Comparison of ENCODE assay signal across 36 cellular contexts in the genomic region with DNA sequence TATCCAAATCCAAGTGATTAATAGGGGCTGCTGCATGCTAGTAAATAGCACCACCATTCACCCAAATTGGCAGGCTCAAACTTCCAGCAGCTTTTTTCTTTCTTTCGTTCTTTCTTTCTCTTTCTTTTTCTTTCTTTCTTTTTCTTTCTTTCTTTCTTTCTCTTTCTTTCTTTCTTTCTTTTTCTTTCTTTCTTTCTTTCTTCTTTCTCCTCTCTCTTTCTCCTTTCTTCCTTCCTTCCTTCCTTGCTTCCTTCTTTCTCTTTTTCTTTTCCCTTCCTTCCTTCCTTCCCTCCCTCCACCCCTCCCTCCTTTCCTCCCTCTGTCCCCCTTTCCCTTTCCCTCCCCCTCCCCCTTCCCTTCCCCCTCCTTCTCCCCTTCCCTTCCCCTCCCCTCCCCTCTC.
"Had no signal": no experiment of that assay in that cellular context is flagged by ENCODE, and none has a peak within 500 bp of the region (broad histone marks: within the 10 kb centered on the region; RNA-seq: fewer than 3 reads in every experiment).

No MANE protein-coding gene starts in this region.

- H3K27me3 Mint-ChIP-seq: activated CD4-positive, alpha-beta memory T cell treated with anti-CD3 and anti-CD28 coated beads for 36 hours; activated CD4-positive, alpha-beta T cell treated with anti-CD3 and anti-CD28 coated beads for 36 hours; activated CD4-positive, alpha-beta T cell treated with anti-CD3 and anti-CD28 coated beads, Interleukin-2, amount 10 ng/mL, durations not matched to agents 24 days and 14 days; activated CD8-positive, alpha-beta memory T cell treated with anti-CD3 and anti-CD28 coated beads, Interleukin-2, amount 10 ng/mL, durations not matched to agents 7 days and 5 days; activated naive CD4-positive, alpha-beta T cell treated with anti-CD3 and anti-CD28 coated beads, Interleukin-2, amount 50 U/mL, for 24 hours; activated naive CD8-positive, alpha-beta T cell treated with anti-CD3 and anti-CD28 coated beads for 36 hours; activated naive CD8-positive, alpha-beta T cell treated with anti-CD3 and anti-CD28 coated beads, Interleukin-2, amount 50 U/mL, for 24 hours; effector memory CD8-positive, alpha-beta T cell; T-helper 17 cell had no signal

- H3K4me3 Mint-ChIP-seq: activated CD4-positive, alpha-beta memory T cell treated with anti-CD3 and anti-CD28 coated beads for 36 hours; activated CD4-positive, alpha-beta T cell treated with anti-CD3 and anti-CD28 coated beads for 36 hours; activated CD4-positive, alpha-beta T cell treated with anti-CD3 and anti-CD28 coated beads, Interleukin-2, amount 10 ng/mL, durations not matched to agents 24 days and 14 days; activated CD8-positive, alpha-beta memory T cell treated with anti-CD3 and anti-CD28 coated beads, Interleukin-2, amount 10 ng/mL, durations not matched to agents 7 days and 5 days; activated CD8-positive, alpha-beta T cell treated with anti-CD3 and anti-CD28 coated beads, Interleukin-2, amount 10 ng/mL, durations not matched to agents 7 days and 5 days; activated naive CD4-positive, alpha-beta T cell treated with anti-CD3 and anti-CD28 coated beads for 36 hours; activated naive CD4-positive, alpha-beta T cell treated with anti-CD3 and anti-CD28 coated beads, Interleukin-2, amount 50 U/mL, for 24 hours; activated naive CD8-positive, alpha-beta T cell treated with anti-CD3 and anti-CD28 coated beads for 36 hours; activated naive CD8-positive, alpha-beta T cell treated with anti-CD3 and anti-CD28 coated beads, Interleukin-2, amount 50 U/mL, for 24 hours; effector memory CD8-positive, alpha-beta T cell; T-helper 17 cell; T-helper 2 cell treated with Interferon-gamma antibody and Interleukin-4, amounts not matched to agents 5 μg/mL and 100 μg/mL, for 36 hours had no signal

- H3K36me3 ChIP-seq: adrenal gland, esophagus muscularis mucosa, gastrocnemius medialis, heart left ventricle, WERI-Rb-1 had no signal

- H3K9me3 Mint-ChIP-seq: activated CD4-positive, alpha-beta memory T cell treated with anti-CD3 and anti-CD28 coated beads for 36 hours; activated CD4-positive, alpha-beta T cell treated with anti-CD3 and anti-CD28 coated beads, Interleukin-2, amount 10 ng/mL, durations not matched to agents 24 days and 14 days; activated naive CD8-positive, alpha-beta T cell treated with anti-CD3 and anti-CD28 coated beads, Interleukin-2, amount 50 U/mL, for 24 hours; activated T-helper 2 cell treated with anti-CD3 and anti-CD28 coated beads, Interferon-gamma antibody, Interleukin-2, Interleukin-4, amounts not matched to agents 10 μg/mL and 5 μg/mL and 100 μg/mL, durations not matched to agents 14 hours and 24 hours and 36 hours had no signal

- H3K27ac ChIP-seq: adrenal gland, body of pancreas, esophagus muscularis mucosa, foreskin keratinocyte, gastrocnemius medialis, heart left ventricle, WERI-Rb-1 had no signal

- H3K27me3 ChIP-seq: adrenal gland, body of pancreas, esophagus muscularis mucosa, foreskin keratinocyte, gastrocnemius medialis, heart left ventricle had no signal

- H3K9me3 ChIP-seq: adrenal gland, body of pancreas, esophagus muscularis mucosa, gastrocnemius medialis, heart left ventricle had no signal

- DNase-seq: activated CD4-positive, alpha-beta memory T cell treated with anti-CD3 and anti-CD28 coated beads for 36 hours; activated CD4-positive, alpha-beta T cell treated with anti-CD3 and anti-CD28 coated beads for 36 hours; activated CD4-positive, alpha-beta T cell treated with anti-CD3 and anti-CD28 coated beads, Interleukin-2, amount 10 ng/mL, durations not matched to agents 24 days and 14 days; activated CD4-positive, CD25-positive, alpha-beta regulatory T cell; activated CD4-positive, CD25-positive, alpha-beta regulatory T cell treated with anti-CD3 and anti-CD28 coated beads, Interleukin-2, amount 50 U/mL, for 72 hours; activated CD8-positive, alpha-beta memory T cell treated with anti-CD3 and anti-CD28 coated beads, Interleukin-2, amount 10 ng/mL, durations not matched to agents 7 days and 5 days; activated CD8-positive, alpha-beta memory T cell treated with anti-CD3 and anti-CD28 coated beads, Interleukin-2, amount 50 U/mL, for 4 hours; activated CD8-positive, alpha-beta T cell treated with anti-CD3 and anti-CD28 coated beads, Interleukin-2, amount 10 ng/mL, durations not matched to agents 7 days and 5 days; activated effector memory CD4-positive, alpha-beta T cell treated with anti-CD3 and anti-CD28 coated beads, Interleukin-2, amount 50 U/mL, for 16 hours; activated naive CD4-positive, alpha-beta T cell treated with anti-CD3 and anti-CD28 coated beads for 36 hours; activated naive CD8-positive, alpha-beta T cell treated with anti-CD3 and anti-CD28 coated beads for 36 hours; activated naive CD8-positive, alpha-beta T cell treated with anti-CD3 and anti-CD28 coated beads, Interleukin-2, amount 50 U/mL, for 24 hours; activated T-cell treated with anti-CD3 and anti-CD28 coated beads, Interleukin-2, amount 50 U/mL, for 1 hour; adrenal gland; amygdala; aorta; body of pancreas; caudate nucleus; cortex of kidney; dermis blood vessel endothelial cell; effector CD4-positive, alpha-beta T cell; effector memory CD8-positive, alpha-beta T cell; erythroblast; foreskin keratinocyte; gastrocnemius medialis; glutamatergic neuron; heart left ventricle; T-helper 1 cell; T-helper 17 cell; T1000; WERI-Rb-1 had no signal

- ATAC-seq: activated CD4-positive, alpha-beta T cell treated with anti-CD3 and anti-CD28 coated beads for 36 hours; activated CD8-positive, alpha-beta memory T cell treated with anti-CD3 and anti-CD28 coated beads, Interleukin-2, amount 10 ng/mL, durations not matched to agents 7 days and 5 days; activated CD8-positive, alpha-beta T cell treated with anti-CD3 and anti-CD28 coated beads, Interleukin-2, amount 10 ng/mL, durations not matched to agents 7 days and 5 days; activated naive CD8-positive, alpha-beta T cell treated with anti-CD3 and anti-CD28 coated beads, Interleukin-2, amount 50 U/mL, for 24 hours; body of pancreas; effector memory CD8-positive, alpha-beta T cell; foreskin keratinocyte; gastrocnemius medialis; heart left ventricle; T-helper 17 cell had no signal

- FAIRE-seq: colon had no signal

- H3K4me3 ChIP-seq: adrenal gland, body of pancreas, esophagus muscularis mucosa, gastrocnemius medialis, heart left ventricle had no signal

- H3K4me1 ChIP-seq: adrenal gland, body of pancreas, foreskin keratinocyte, gastrocnemius medialis, heart left ventricle had no signal

- H3K27ac Mint-ChIP-seq: activated CD4-positive, alpha-beta memory T cell treated with anti-CD3 and anti-CD28 coated beads for 36 hours; activated CD4-positive, alpha-beta T cell treated with anti-CD3 and anti-CD28 coated beads, Interleukin-2, amount 10 ng/mL, durations not matched to agents 24 days and 14 days; activated CD8-positive, alpha-beta T cell treated with anti-CD3 and anti-CD28 coated beads, Interleukin-2, amount 10 ng/mL, durations not matched to agents 7 days and 5 days; activated naive CD8-positive, alpha-beta T cell treated with anti-CD3 and anti-CD28 coated beads, Interleukin-2, amount 50 U/mL, for 24 hours; activated T-helper 2 cell treated with anti-CD3 and anti-CD28 coated beads, Interferon-gamma antibody, Interleukin-2, Interleukin-4, amounts not matched to agents 10 μg/mL and 5 μg/mL and 100 μg/mL, durations not matched to agents 14 hours and 24 hours and 36 hours had no signal
